8 cellular contexts compared by ENCODE assay signal in genomic region chrX:71365876-71366673, GRCh38. TPM values are rescaled to one million over a fixed set of nuclear protein-coding genes. Genes with fewer than 3 reads are reported as not detected.
DNase-seq lines count a peak whose midpoint lies in the region; ATAC-seq and TF ChIP-seq lines count a peak whose summit lies in the region.

TAF1 (plus strand) TSS chrX:71366357; CDS start chrX:71366375, 18 bp downstream.

- H3K27me3 ChIP-seq in foreskin keratinocyte = no peaks in the 10 kb centered on the region
- H3K27me3 ChIP-seq in neural progenitor cell = no peaks in the 10 kb centered on the region

- no peak for TF ChIP-seq CTCF in foreskin keratinocyte (conservative IDR thresholded peaks at IDR 0.05)
- no peak for TF ChIP-seq CTCF in neural progenitor cell (IDR thresholded peaks at IDR 0.05)

- H3K4me3 Mint-ChIP-seq in neural progenitor cell = peak within 1 kb of the TSS; percentile 95

- no peaks in the 10 kb centered on the region for H3K27me3 Mint-ChIP-seq in neural progenitor cell (ENCODE audit: insufficient read depth, low read depth)

- in situ Hi-C loops in SK-MEL-5 (cut with HindIII; ENCODE audit: low pct_unique_long_range_greater_than_20kb, low sequenced_read_pairs) = no loop called here

- H3F3A ChIP-seq in neural progenitor cell (ENCODE audit: low read depth) = peaks cover 7% of the 10 kb centered on the region

- no peaks in the 10 kb centered on the region for H4K20me1 ChIP-seq in neural progenitor cell (ENCODE audit: low read depth)

- peak within 1 kb of the TSS; percentile 58 for H3K4me3 ChIP-seq in neural progenitor cell

- peak; percentile 97 for DNase-seq in GF-D8 (lab: John Stamatoyannopoulos, UW)
- peak; percentile 90 for DNase-seq in HEK293T (ENCODE audit: extremely low spot score)
- peak; percentile 97 for DNase-seq in MV-4-11 (lab: John Stamatoyannopoulos, UW)
- peak; percentile 97 for DNase-seq in SK-MEL-5 (ENCODE audit: low read depth, low spot score)
- DNase-seq in activated naive CD4-positive, alpha-beta T cell treated with Interleukin-2 at 50 U/mL for 16 hours = peak; percentile 90
- peak; percentile 91 to 94 for DNase-seq in foreskin keratinocyte
- peak; percentile 94 for DNase-seq in neural progenitor cell (ENCODE audit: low spot score)
- peak; percentile 93 for DNase-seq in stromal cell of bone marrow (ENCODE audit: low read depth)

- POLR2A ChIA-PET in HEK293T (lab: Yijun Ruan, JAX) = interaction anchor here (0.6 to 2.0 kb wide), 15 partner anchors 10 to 405 kb away, joined by 3 to 16 read pairs (median 4); partner anchors contain the start of genes GJB1, NONO and OGT

- H3K9ac ChIP-seq in neural progenitor cell = peak within 1 kb of the TSS; percentile 64

- H2AFZ ChIP-seq in neural progenitor cell (replicated peaks) = peak within 1 kb of the TSS; percentile 34

- H3K4me1 ChIP-seq in foreskin keratinocyte (no peaks in the 10 kb centered on the region), neural progenitor cell (no peaks in the 10 kb centered on the region)

- CTCF ChIA-PET in HEK293T (lab: Yijun Ruan, JAX) = no interaction called here

- H3K27ac ChIP-seq in foreskin keratinocyte (peak within 1 kb of the TSS; percentile 90), neural progenitor cell (peak within 1 kb of the TSS; percentile 90)

- peak within 1 kb of the TSS; percentile 83 for H3K27ac Mint-ChIP-seq in neural progenitor cell

- no peaks in the 10 kb centered on the region for H3K9me3 ChIP-seq in neural progenitor cell (ENCODE audit: low read depth)

- peaks cover 46% of the 10 kb centered on the region for H3K79me2 ChIP-seq in neural progenitor cell (ENCODE audit: low read depth)

- H3K4me2 ChIP-seq in neural progenitor cell = peak within 1 kb of the TSS; percentile 84

- no peaks in the 10 kb centered on the region for H3K36me3 ChIP-seq in neural progenitor cell

- peak; percentile 91 for ATAC-seq in foreskin keratinocyte

- peaks cover 9% of the 10 kb centered on the region for H3K36me3 Mint-ChIP-seq in neural progenitor cell

- peaks cover 12% of the 10 kb centered on the region for H3K4me1 Mint-ChIP-seq in neural progenitor cell

- peaks cover 16% of the 10 kb centered on the region for H3K9me3 Mint-ChIP-seq in neural progenitor cell

TF ChIP-seq in HEK293T, 16 proteins besides CTCF, POLR2A, EP300 and RAD21:
- 0 out of 2 replicates have a peak, but pooled peaks have one; percentile 6 for TF ChIP-seq L3MBTL2 (conservative IDR thresholded peaks at IDR 0.05)
- no peak for TF ChIP-seq FOXK2 (IDR thresholded peaks at IDR 0.05)
- peak; percentile 94 for TF ChIP-seq ELF4 (IDR thresholded peaks at IDR 0.05)

RNA-seq across cellular contexts. Expression of gene TAF1, which starts in this region (rescaled TPM):
- total RNA-seq in SK-MEL-5 (2014; rRNA removed; shearing (Covaris generic)) = 13.1 and 14.3 TPM in 2 replicates
- 20.6 and 23.6 TPM in 2 replicates for polyA plus RNA-seq in SK-MEL-5 (2015; cell fraction: cytosol; rRNA removed)
- 28.2 and 41.3 TPM in 2 replicates for polyA plus RNA-seq in SK-MEL-5 (2015; cell fraction: nucleus; rRNA removed)
- total RNA-seq in foreskin keratinocyte = 18.4 and 19.2 TPM in 2 replicates
- polyA plus RNA-seq in foreskin keratinocyte = 2.6 and 3.0 TPM in 2 replicates
- 21.4 and 29.7 TPM in 2 replicates for total RNA-seq in neural progenitor cell (ENCODE audit: low replicate concordance)

Comparison
In these comparisons a context has a peak if more than half of its experiments do, and no peak if none do; other contexts are left out.
1. Peak in every context shown above with its lines: DNase-seq, ATAC-seq, H3K4me3 ChIP-seq and H3K27ac ChIP-seq.